In the genomic region with DNA sequence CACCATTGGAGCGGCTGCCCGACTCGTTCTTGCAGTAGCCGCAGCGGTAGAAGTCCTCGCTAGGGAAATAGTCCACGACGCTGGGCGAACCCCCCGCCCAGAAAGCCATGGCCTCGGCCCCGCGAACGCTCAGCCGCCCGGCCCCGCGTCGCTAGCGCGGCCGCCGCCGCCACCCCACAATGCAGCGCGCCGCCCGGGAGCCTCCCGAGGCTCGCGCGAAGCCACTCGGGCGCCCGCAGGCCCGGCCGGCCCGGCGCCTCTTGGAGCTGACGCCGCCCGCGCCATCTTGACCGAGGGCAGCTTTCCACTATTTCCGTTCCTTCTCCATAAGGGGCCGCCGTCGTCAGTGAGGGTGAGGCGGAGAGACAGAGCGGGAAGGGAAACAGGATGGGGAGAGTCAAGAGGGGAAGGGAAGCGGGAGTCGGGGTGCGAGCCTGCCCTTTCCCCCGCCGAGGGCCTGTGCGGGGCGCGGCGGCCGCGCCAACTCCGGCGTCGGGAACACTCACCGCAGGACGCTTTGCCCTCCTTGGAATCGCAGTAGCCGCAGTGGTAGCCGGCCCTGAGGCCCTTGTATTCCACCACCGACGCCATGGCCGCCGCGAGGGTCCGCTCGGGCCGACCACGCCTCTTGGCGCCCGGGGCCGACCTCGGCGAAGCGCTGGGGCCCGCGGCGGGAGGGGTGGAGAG, we compare ENCODE assay signal across 8 cellular contexts. TPM values are rescaled to one million over a fixed set of nuclear protein-coding genes. Genes with fewer than 3 reads are reported as not detected.
DNase-seq lines count a peak whose midpoint lies in the region; ATAC-seq lines count a peak whose summit lies in the region.

TSS of gene ATE1 (minus strand) at position 191 of the 687 bp plus-strand sequence. CDS start at position 109, 82 bp downstream.

- no peaks in the 10 kb centered on the region for H3K27me3 Mint-ChIP-seq in CD8-positive, alpha-beta memory T cell

- H3K9me3 Mint-ChIP-seq in CD8-positive, alpha-beta memory T cell, result no peaks in the 10 kb centered on the region

- CTCF ChIA-PET in CD8-positive, alpha-beta memory T cell (lab: Charles Lee), result interaction anchor here (1.2 to 2.1 kb wide), 4 partner anchors 9 to 46 kb away, joined by 3 to 6 read pairs (median 4); no protein-coding TSS in a partner anchor

- POLR2A ChIA-PET in CD8-positive, alpha-beta memory T cell (lab: Charles Lee), result interaction anchor here (1.0 kb wide), 1 partner anchor 46 kb away, joined by 9 read pairs; no protein-coding TSS in a partner anchor

- H3K4me3 ChIP-seq in CD8-positive, alpha-beta memory T cell (ENCODE audit: low read length), result peak within 1 kb of the TSS; percentile 90
- peak within 1 kb of the TSS; percentile 92 for H3K4me3 ChIP-seq in effector memory CD4-positive, alpha-beta T cell (ENCODE audit: insufficient read depth, low read depth, low read length, poor library complexity, severe bottlenecking)

- peaks cover 0 to 21% (median 0%) of the 10 kb centered on the region in 3 donors for H3K36me3 Mint-ChIP-seq in CD8-positive, alpha-beta memory T cell

- no peaks in the 10 kb centered on the region for H3K27me3 ChIP-seq in CD8-positive, alpha-beta memory T cell (ENCODE audit: insufficient read depth, low read length, poor library complexity, severe bottlenecking)
- no peaks in the 10 kb centered on the region for H3K27me3 ChIP-seq in effector memory CD4-positive, alpha-beta T cell (replicated peaks; ENCODE audit: control insufficient read depth, insufficient read depth, low read length, poor library complexity, severe bottlenecking)

- H3K4me3 Mint-ChIP-seq in CD8-positive, alpha-beta memory T cell, result peak within 1 kb of the TSS; percentile 86 to 98 (median 92)

- H3K36me3 ChIP-seq in CD8-positive, alpha-beta memory T cell (ENCODE audit: insufficient read depth, low read length), result no peaks in the 10 kb centered on the region
- H3K36me3 ChIP-seq in effector memory CD4-positive, alpha-beta T cell (ENCODE audit: control insufficient read depth, insufficient read depth, low read length), result no peaks in the 10 kb centered on the region

- peak within 1 kb of the TSS; percentile 87 for H3K27ac ChIP-seq in CD8-positive, alpha-beta memory T cell (ENCODE audit: low read depth, low read length)
- H3K27ac ChIP-seq in effector memory CD4-positive, alpha-beta T cell (ENCODE audit: insufficient read depth, low read length, poor library complexity, severe bottlenecking), result peak within 1 kb of the TSS; percentile 92

- H3K4me1 ChIP-seq in CD8-positive, alpha-beta memory T cell (ENCODE audit: insufficient read depth, low read length), result peaks cover 9% of the 10 kb centered on the region
- H3K4me1 ChIP-seq in effector memory CD4-positive, alpha-beta T cell (ENCODE audit: control insufficient read depth, insufficient read depth, low read length, poor library complexity, severe bottlenecking), result no peaks in the 10 kb centered on the region

- peaks cover 22 to 48% (median 36%) of the 10 kb centered on the region in 3 donors for H3K4me1 Mint-ChIP-seq in CD8-positive, alpha-beta memory T cell

- H3K9me3 ChIP-seq in CD8-positive, alpha-beta memory T cell (ENCODE audit: low read length), result no peaks in the 10 kb centered on the region
- H3K9me3 ChIP-seq in effector memory CD4-positive, alpha-beta T cell (ENCODE audit: control insufficient read depth, low read length), result no peaks in the 10 kb centered on the region

- H3K27ac Mint-ChIP-seq in CD8-positive, alpha-beta memory T cell, result peak within 1 kb of the TSS; percentile 88 to 98 (median 96)

- peak; percentile 81 for ATAC-seq in GM19463 (IDR thresholded peaks at IDR 0.05; ENCODE audit: unreplicated experiment)

- DNase-seq in CD8-positive, alpha-beta memory T cell, result peak; percentile 76 to 85 (median 80)
- peak; percentile 79 for DNase-seq in HPDE6-E6E7 (ENCODE audit: extremely low spot score)
- DNase-seq in NOMO-1 (lab: John Stamatoyannopoulos, UW; ENCODE audit: unreplicated experiment in 2 of 2), result peak; percentile 81 to 90
- DNase-seq in activated CD8-positive, alpha-beta memory T cell treated with anti-CD3 and anti-CD28 coated beads for 4 hours (ENCODE audit: low read depth in 2 of 2), result peak; percentile 59 to 61
- DNase-seq in effector memory CD4-positive, alpha-beta T cell, result peak; percentile 58 to 78 (median 74)
- peak; percentile 94 for DNase-seq in medulla oblongata (ENCODE audit: extremely low spot score)
- peak; percentile 71 to 75 (median 71) for DNase-seq in stimulated activated CD4-positive, alpha-beta T cell treated with anti-CD3 and anti-CD28 coated beads, TNF-alpha, amount 100 ng/mL, for 48 hours (ENCODE audit: low read depth in 3 of 3)

RNA-seq across cellular contexts. Expression of gene ATE1, which starts in this region (rescaled TPM):
- total RNA-seq in CD8-positive, alpha-beta memory T cell, result 10 to 100 TPM; 32.0 to 34.2 TPM
- polyA plus RNA-seq in CD8-positive, alpha-beta memory T cell, result 24.8 TPM

Comparison
In these comparisons a context has a peak if more than half of its experiments do, and no peak if none do; other contexts are left out.
1. Peak in every context shown above with its lines: DNase-seq, ATAC-seq, H3K4me3 ChIP-seq and H3K27ac ChIP-seq.